Comparison of ENCODE assay signal across 23 cellular contexts in genomic region chr22:29933619-29934018, GRCh38. TPM values are rescaled to one million over a fixed set of nuclear protein-coding genes. Genes with fewer than 3 reads are reported as not detected.
DNase-seq lines count a peak whose midpoint lies in the region; ATAC-seq, FAIRE-seq and TF ChIP-seq lines count a peak whose summit lies in the region.
"Had no signal": no experiment of that assay in that cellular context is flagged by ENCODE, and none has a peak within 500 bp of the region (broad histone marks: within the 10 kb centered on the region; RNA-seq: fewer than 3 reads in every experiment).

No MANE protein-coding gene starts in this region.

- H3K36me3 ChIP-seq in HepG2 (replicated peaks in 1 of 2; ENCODE audit: control insufficient read depth in 1 of 2, insufficient read depth in 2 of 2, low read length in 2 of 2) (no peaks in the 10 kb centered on the region), right lobe of liver (no peaks in the 10 kb centered on the region), HEK293 (ENCODE audit: control insufficient read depth in 2 of 2, insufficient read depth in 1 of 2, low read length in 2 of 2) (no peaks in the 10 kb centered on the region), trophoblast cell (ENCODE audit: control insufficient read depth in 1 of 2, insufficient read depth in 2 of 2, low read length in 2 of 2) (no peaks in the 10 kb centered on the region)

- H2AFZ ChIP-seq in HepG2 (ENCODE audit: low read length) (no peak overlapping the region), trophoblast cell (ENCODE audit: insufficient read depth, low read length, poor library complexity) (no peak overlapping the region)

- H2AK5ac ChIP-seq in trophoblast cell (ENCODE audit: low read length) = no peak overlapping the region

- no peak overlapping the region for H3K9ac ChIP-seq in HepG2 (ENCODE audit: insufficient read depth, low read depth, low read length)
- no peak overlapping the region for H3K9ac ChIP-seq in trophoblast cell (ENCODE audit: low read length)
- H3K9ac ChIP-seq: BLaER1 treated with 17β-estradiol and CSF1 and Interleukin-3, amounts not matched to agents 10 nM and 100 nM had no signal

- no peak overlapping the region for H3K23ac ChIP-seq in trophoblast cell (ENCODE audit: low read length)

- CTCF ChIA-PET in HepG2 (lab: Yijun Ruan, JAX; ENCODE audit: low intra/inter-chr PET ratio, low total read pairs) = no interaction called here
- CTCF ChIA-PET in HEK293 (lab: Yijun Ruan, JAX) = interaction anchor here (1.2 to 1.4 kb wide), 2 partner anchors 71 to 355 kb away, joined by 3 read pairs; partner anchors contain the start of gene CASTOR1

- H4K91ac ChIP-seq in trophoblast cell (ENCODE audit: low read depth, low read length) = no peak overlapping the region

- H3K9me3 ChIP-seq in HepG2 (ENCODE audit: low read length) = no peaks in the 10 kb centered on the region
- H3K9me3 ChIP-seq in right lobe of liver = no peaks in the 10 kb centered on the region
- no peaks in the 10 kb centered on the region for H3K9me3 ChIP-seq in HEK293 (ENCODE audit: control insufficient read depth, insufficient read depth, low read depth, low read length)
- H3K9me3 ChIP-seq in trophoblast cell (ENCODE audit: insufficient read depth, low read depth, low read length) = no peaks in the 10 kb centered on the region
- H3K9me3 ChIP-seq: A549 had no signal

- no peak overlapping the region for H4K8ac ChIP-seq in trophoblast cell (ENCODE audit: low read depth, low read length)

- H3K79me2 ChIP-seq in HepG2 (ENCODE audit: insufficient read depth, low read length) (peaks cover 29% of the 10 kb centered on the region), trophoblast cell (ENCODE audit: control insufficient read depth, insufficient read depth, low read length, poor library complexity) (no peaks in the 10 kb centered on the region)

- ATAC-seq in HepG2 (no peak), right lobe of liver (no peak)
- ATAC-seq: A549, GM12878 had no signal

- no peak overlapping the region for H3K27ac ChIP-seq in HepG2 (ENCODE audit: extremely low read length, insufficient read depth, low read length)
- no peak overlapping the region for H3K27ac ChIP-seq in right lobe of liver
- H3K27ac ChIP-seq in HEK293 (ENCODE audit: extremely low read depth, low read depth, low read length) = no peak overlapping the region
- H3K27ac ChIP-seq in trophoblast cell (ENCODE audit: low read depth, low read length) = no peak overlapping the region
- H3K27ac ChIP-seq: 22Rv1; A549; BLaER1 treated with 17β-estradiol and CSF1 and Interleukin-3, amounts not matched to agents 10 nM and 100 nM had no signal

- peaks cover 6% of the 10 kb centered on the region for H4K20me1 ChIP-seq in HepG2 (ENCODE audit: insufficient read depth, low read length)

- TF ChIP-seq POLR2A in HepG2 (IDR thresholded peaks at IDR 0.05; ENCODE audit: insufficient read depth in 1 of 2, low read depth in 2 of 2, low read length in 2 of 2) (no peak), right lobe of liver (IDR thresholded peaks at IDR 0.05) (no peak)

- in situ Hi-C loops in HepG2 (cut with HindIII; ENCODE audit: extremely low pct_ligation_motif_present, low pct_unique_long_range_greater_than_20kb) = no loop called here

- TF ChIP-seq EP300 in HepG2 (IDR thresholded peaks at IDR 0.05; ENCODE audit: low read depth in 2 of 2, low read length in 2 of 2) (no peak), HepG2 (CRISPR knock-in tag; IDR thresholded peaks at IDR 0.05; ENCODE audit: borderline replicate concordance) (no peak)

- H3K27me3 ChIP-seq in HepG2 (ENCODE audit: control insufficient read depth in 1 of 2, insufficient read depth in 2 of 2, low read length in 2 of 2) = no peaks in the 10 kb centered on the region
- H3K27me3 ChIP-seq in right lobe of liver = no peaks in the 10 kb centered on the region
- H3K27me3 ChIP-seq in trophoblast cell (ENCODE audit: insufficient read depth, low read length) = no peaks in the 10 kb centered on the region
- H3K27me3 ChIP-seq: BLaER1 treated with 17β-estradiol and CSF1 and Interleukin-3, amounts not matched to agents 10 nM and 100 nM had no signal

- intact Hi-C loops in HepG2 (cut with micrococcal nuclease; ENCODE audit: unreplicated experiment) = no loop called here
- intact Hi-C loops in right lobe of liver (cut with DNase I) = no loop called here

- H2BK120ac ChIP-seq in trophoblast cell (ENCODE audit: insufficient read depth, low read length, poor library complexity) = no peak overlapping the region

- no peak overlapping the region for H3K18ac ChIP-seq in trophoblast cell (ENCODE audit: low read length)

- no peak overlapping the region for H2BK12ac ChIP-seq in trophoblast cell (ENCODE audit: low read length)

- H3K4me2 ChIP-seq in HepG2 (ENCODE audit: low read depth, low read length) (no peak overlapping the region), trophoblast cell (ENCODE audit: low read length) (no peak overlapping the region)
- H3K4me2 ChIP-seq: A549; BLaER1 treated with 17β-estradiol and CSF1 and Interleukin-3, amounts not matched to agents 10 nM and 100 nM had no signal

- no peaks in the 10 kb centered on the region for H3K79me1 ChIP-seq in trophoblast cell (ENCODE audit: low read length)

- H3K4me1 ChIP-seq in HepG2 (ENCODE audit: insufficient read depth, low read length) (no peaks in the 10 kb centered on the region), right lobe of liver (peaks cover 0 to 6% (median 0%) of the 10 kb centered on the region in 4 donors), HEK293 (ENCODE audit: control insufficient read depth, insufficient read depth, low read length) (peaks cover 5% of the 10 kb centered on the region; the same call in 1 of the 2 replicates), trophoblast cell (ENCODE audit: control insufficient read depth in 1 of 2, insufficient read depth in 2 of 2, low read length in 2 of 2) (no peaks in the 10 kb centered on the region)

- DNase-seq in HepG2 (ENCODE audit: low spot score) = no peak
- no peak for DNase-seq in right lobe of liver
- DNase-seq in trophoblast cell = no peak
- DNase-seq in NCI-H446 (lab: John Stamatoyannopoulos, UW) = no peak
- no peak for DNase-seq in SK-N-DZ (ENCODE audit: low spot score)
- DNase-seq: AML-193; CD4-positive, alpha-beta memory T cell; CD4-positive, CD25-positive, alpha-beta regulatory T cell; CD8-positive, alpha-beta memory T cell; COR-L47; DMS 273 treated with DMSO at 0.1 percent for 48 hours; DMS153; DMS53; DMS79; DND-41; EL; GDM1 had no signal

- H3K4ac ChIP-seq in trophoblast cell (ENCODE audit: low read depth, low read length) = peak overlapping the region; percentile 14

- H3K4me3 ChIP-seq in HepG2 (replicated peaks in 1 of 3; ENCODE audit: insufficient read depth in 1 of 3, low read depth in 2 of 3, low read length in 3 of 3) (no peak overlapping the region), right lobe of liver (no peak overlapping the region), HEK293 (ENCODE audit: low read depth, low read length) (no peak overlapping the region), trophoblast cell (ENCODE audit: low read depth, low read length) (no peak overlapping the region)
- H3K4me3 ChIP-seq: A549; BLaER1 treated with 17β-estradiol and CSF1 and Interleukin-3, amounts not matched to agents 10 nM and 100 nM; GM12878 had no signal

- WGBS in HepG2 (ENCODE audit: low lambda C conversion rate) = 96% methylated on average over 1 of the region's 1 CpG
- 100% methylated on average over 1 of the region's 1 CpG for WGBS in right lobe of liver (ENCODE audit: insufficient coverage, low coverage, low lambda C conversion rate, missing lambda C conversion rate)
- WGBS in trophoblast cell (ENCODE audit: extremely low coverage, insufficient coverage, insufficient read length) = no CpG with 5 or more reads among the region's 1 CpG

- no peak overlapping the region for H3K14ac ChIP-seq in trophoblast cell (ENCODE audit: low read length)

- no TSS peak for BruUV-seq in HepG2 (replicated peaks; lab: Mats Ljungman, UMichigan)

- no peak overlapping the region for H2BK5ac ChIP-seq in trophoblast cell (ENCODE audit: low read depth, low read length, poor library complexity)

- POLR2A ChIA-PET in HepG2 (lab: Yijun Ruan, JAX) = no interaction called here
- POLR2A ChIA-PET in HEK293 (lab: Yijun Ruan, JAX) = no interaction called here

- no peak for TF ChIP-seq RAD21 in HepG2 (CRISPR knock-in tag; IDR thresholded peaks at IDR 0.05)

- H4K12ac ChIP-seq in trophoblast cell (ENCODE audit: low read depth, low read length) = no peak overlapping the region

- no peak for FAIRE-seq in HepG2 (lab: Jason Lieb, UNC)
- FAIRE-seq: A549, GM12878, GM19239 had no signal

- TF ChIP-seq CTCF in HepG2 (CRISPR knock-in tag; IDR thresholded peaks at IDR 0.05) (no peak), right lobe of liver (IDR thresholded peaks at IDR 0.05) (no peak), HEK293 (tag by site-specific recombination; IDR thresholded peaks at IDR 0.05) (no peak)

TF ChIP-seq in HEK293, 187 proteins besides CTCF, POLR2A, EP300 and RAD21 (continues in another document):
- no peak for TF ChIP-seq GLI4 (tag by site-specific recombination; IDR thresholded peaks at IDR 0.05)

RNA-seq across cellular contexts. Expression of gene MTMR3, which starts 50.6 kb away (rescaled TPM):
- total RNA-seq in HepG2 (2016; rRNA removed; fragmentation: Illumina TruSeq; extraction: Trizol) (12.6 and 15.8 TPM in 2 replicates), right lobe of liver (10 to 100 TPM; 14.5 to 19.2 (median 18.2) TPM)
- 8.7 and 10.0 TPM in 2 replicates for total RNA-seq in HepG2 (2016; cell fraction: cytosol; rRNA removed; fragmentation: Illumina TruSeq; extraction: Trizol; ENCODE audit: low read depth)
- total RNA-seq in HepG2 (2016; cell fraction: insoluble cytoplasmic fraction; rRNA removed; fragmentation: Illumina TruSeq; extraction: Trizol) = 13.0 and 14.8 TPM in 2 replicates
- total RNA-seq in HepG2 (2016; cell fraction: membrane; rRNA removed; fragmentation: Illumina TruSeq; extraction: Trizol) = 5.7 and 6.5 TPM in 2 replicates
- 13.8 and 18.4 TPM in 2 replicates for total RNA-seq in HepG2 (2016; cell fraction: nucleus; rRNA removed; fragmentation: Illumina TruSeq; extraction: Trizol)
- 24.8 and 29.8 TPM in 2 replicates for polyA plus RNA-seq in HepG2 (2011; rRNA removed)
- polyA plus RNA-seq in HepG2 (2011; cell fraction: cytosol; rRNA removed) = 11.2 and 11.6 TPM in 2 replicates
- 118 TPM in 2 replicates for polyA plus RNA-seq in HepG2 (2011; cell fraction: nucleus; rRNA removed)
- 13.5 and 15.0 TPM in 2 replicates for polyA plus RNA-seq in HepG2 (2012)
- 0.43 and 0.50 TPM in 2 replicates for polyA plus RNA-seq in HepG2 (2016; cell fraction: cytosol; fragmentation: Illumina TruSeq; extraction: Trizol; ENCODE audit: low read depth)
- 7.1 and 8.6 TPM in 2 replicates for polyA plus RNA-seq in HepG2 (2016; cell fraction: insoluble cytoplasmic fraction; fragmentation: Illumina TruSeq; extraction: Trizol; ENCODE audit: low read depth)
- polyA plus RNA-seq in HepG2 (2016; cell fraction: membrane; fragmentation: Illumina TruSeq; extraction: Trizol; ENCODE audit: low read depth) = 1.5 and 1.7 TPM in 2 replicates
- 22.3 and 26.9 TPM in 2 replicates for polyA plus RNA-seq in HepG2 (2016; cell fraction: nucleus; fragmentation: Illumina TruSeq; extraction: Trizol; ENCODE audit: insufficient read depth, low read depth)
- polyA minus RNA-seq in HepG2 (2011; rRNA and poly(A)+ RNA removed; ENCODE audit: low replicate concordance) = 28.7 and 66.5 TPM in 2 replicates
- 8.6 and 12.1 TPM in 2 replicates for polyA minus RNA-seq in HepG2 (2011; cell fraction: cytosol; rRNA and poly(A)+ RNA removed)
- 38.9 and 42.6 TPM in 2 replicates for polyA minus RNA-seq in HepG2 (2011; cell fraction: nucleus; rRNA and poly(A)+ RNA removed)
- 18.1 and 18.2 TPM in 2 replicates for polyA plus RNA-seq in trophoblast cell (2013)
- polyA plus RNA-seq in SK-N-DZ (2014; cell fraction: cytosol; rRNA removed) = 12.9 and 14.4 TPM in 2 replicates
- polyA plus RNA-seq in SK-N-DZ (2014; cell fraction: nucleus; rRNA removed) = 22.5 and 32.4 TPM in 2 replicates

Comparison
In these comparisons a context has a peak if more than half of its experiments do, and no peak if none do; other contexts are left out.
1. Of the 63 proteins assayed by ChIP-seq in both HepG2 and HEK293: peak only in HepG2: none; only in HEK293: none; in both: ZNF121; in neither: 62.